17 cellular contexts compared by ENCODE assay signal in genomic region chr1:182890927-182891610, GRCh38. TPM values are rescaled to one million over a fixed set of nuclear protein-coding genes. Genes with fewer than 3 reads are reported as not detected.
DNase-seq lines count a peak whose midpoint lies in the region; ATAC-seq, FAIRE-seq and TF ChIP-seq lines count a peak whose summit lies in the region.
"Had no signal": no experiment of that assay in that cellular context is flagged by ENCODE, and none has a peak within 500 bp of the region (broad histone marks: within the 10 kb centered on the region; RNA-seq: fewer than 3 reads in every experiment).

No MANE protein-coding gene starts in this region.

- H3K36me3 ChIP-seq in HepG2 (replicated peaks in 1 of 2; ENCODE audit: control insufficient read depth in 1 of 2, insufficient read depth in 2 of 2, low read length in 2 of 2) = peaks cover 5 to 20% of the 10 kb centered on the region in 2 experiments

- no peaks in the 10 kb centered on the region for H3K79me2 ChIP-seq in HepG2 (ENCODE audit: insufficient read depth, low read length)

- no peaks in the 10 kb centered on the region for H3K9me3 ChIP-seq in HepG2 (ENCODE audit: low read length)
- H3K9me3 ChIP-seq: upper lobe of left lung had no signal

- no peaks in the 10 kb centered on the region for H4K20me1 ChIP-seq in HepG2 (ENCODE audit: insufficient read depth, low read length)

- TF ChIP-seq EP300 in HepG2 (IDR thresholded peaks at IDR 0.05; ENCODE audit: low read depth in 2 of 2, low read length in 2 of 2) (no peak), HepG2 (CRISPR knock-in tag; IDR thresholded peaks at IDR 0.05; ENCODE audit: borderline replicate concordance) (no peak)

- H2AFZ ChIP-seq in HepG2 (ENCODE audit: low read length) = no peak overlapping the region

- POLR2A ChIA-PET in HepG2 (lab: Yijun Ruan, JAX) = no interaction called here

- no peak overlapping the region for H3K4me3 ChIP-seq in HepG2 (replicated peaks in 1 of 3; ENCODE audit: insufficient read depth in 1 of 3, low read depth in 2 of 3, low read length in 3 of 3)
- H3K4me3 ChIP-seq in coronary artery = no peak overlapping the region
- H3K4me3 ChIP-seq: BLaER1 treated with 17β-estradiol and CSF1 and Interleukin-3, amounts not matched to agents 10 nM and 100 nM; left ventricle myocardium inferior; upper lobe of left lung had no signal

- FAIRE-seq in HepG2 (lab: Jason Lieb, UNC) = no peak

- WGBS in HepG2 (ENCODE audit: low lambda C conversion rate) = 91% methylated on average over 9 of the region's 9 CpGs

- CTCF ChIA-PET in HepG2 (lab: Yijun Ruan, JAX; ENCODE audit: low intra/inter-chr PET ratio, low total read pairs) = no interaction called here

- peak; percentile 42 for DNase-seq in DMS53 treated with DMSO at 0.1 percent for 48 hours (lab: John Stamatoyannopoulos, UW; ENCODE audit: unreplicated experiment)
- peak; percentile 60 for DNase-seq in NCI-H2029 treated with DMSO at 0.1 percent for 48 hours (lab: John Stamatoyannopoulos, UW)
- DNase-seq in SHP77 treated with DMSO at 0.1 percent for 48 hours (lab: John Stamatoyannopoulos, UW) = peak; percentile 19
- no peak for DNase-seq in HepG2 (ENCODE audit: low spot score)
- no peak for DNase-seq in coronary artery (ENCODE audit: low spot score)
- DNase-seq: activated CD4-positive, alpha-beta T cell treated with anti-CD3 and anti-CD28 coated beads, Interleukin-2, amount 10 ng/mL, durations not matched to agents 7 days and 5 days; activated T-cell treated with anti-CD3 and anti-CD28 coated beads, Interleukin-2, amount 50 U/mL, for 4 hours; amygdala; GOT3; left ventricle myocardium inferior; NCI-H1930; PC-3; right cardiac atrium had no signal

- H3K27me3 ChIP-seq in HepG2 (ENCODE audit: control insufficient read depth in 1 of 2, insufficient read depth in 2 of 2, low read length in 2 of 2) = no peaks in the 10 kb centered on the region
- H3K27me3 ChIP-seq: BLaER1 treated with 17β-estradiol and CSF1 and Interleukin-3, amounts not matched to agents 10 nM and 100 nM; upper lobe of left lung had no signal

- intact Hi-C loops in HepG2 (cut with micrococcal nuclease; ENCODE audit: unreplicated experiment) = no loop called here

- no peak overlapping the region for H3K9ac ChIP-seq in HepG2 (ENCODE audit: insufficient read depth, low read depth, low read length)
- H3K9ac ChIP-seq: BLaER1 treated with 17β-estradiol and CSF1 and Interleukin-3, amounts not matched to agents 10 nM and 100 nM had no signal

- no peak for TF ChIP-seq POLR2A in HepG2 (IDR thresholded peaks at IDR 0.05; ENCODE audit: insufficient read depth in 1 of 2, low read depth in 2 of 2, low read length in 2 of 2)

- no peak for TF ChIP-seq CTCF in HepG2 (CRISPR knock-in tag; IDR thresholded peaks at IDR 0.05)
- no peak for TF ChIP-seq CTCF in coronary artery (IDR thresholded peaks at IDR 0.05)

- H3K27ac ChIP-seq in HepG2 (ENCODE audit: extremely low read length, insufficient read depth, low read length) (no peak overlapping the region), coronary artery (no peak overlapping the region)
- H3K27ac ChIP-seq: left ventricle myocardium inferior, upper lobe of left lung had no signal

- no peaks in the 10 kb centered on the region for H3K4me1 ChIP-seq in HepG2 (ENCODE audit: insufficient read depth, low read length)
- H3K4me1 ChIP-seq: left ventricle myocardium inferior had no signal

- in situ Hi-C loops in HepG2 (cut with HindIII; ENCODE audit: extremely low pct_ligation_motif_present, low pct_unique_long_range_greater_than_20kb) = no loop called here

- no peak for TF ChIP-seq RAD21 in HepG2 (CRISPR knock-in tag; IDR thresholded peaks at IDR 0.05)

- ATAC-seq in HepG2 (peak; percentile 52), HG03159 (IDR thresholded peaks at IDR 0.05; ENCODE audit: unreplicated experiment) (no peak), GM21515 (IDR thresholded peaks at IDR 0.05; ENCODE audit: unreplicated experiment) (no peak)
- ATAC-seq: PC-3 had no signal

- no TSS peak for BruUV-seq in HepG2 (replicated peaks; lab: Mats Ljungman, UMichigan)

- H3K4me2 ChIP-seq in HepG2 (ENCODE audit: low read depth, low read length) = no peak overlapping the region

TF ChIP-seq in HepG2, 621 proteins besides CTCF, POLR2A, EP300 and RAD21:
- TF ChIP-seq MYNN (CRISPR knock-in tag; IDR thresholded peaks at IDR 0.05; ENCODE audit: low read depth) (no peak), ZNF264 (CRISPR knock-in tag; IDR thresholded peaks at IDR 0.05) (no peak)

RNA-seq across cellular contexts. Expression of gene DHX9, which starts 51.9 kb away (rescaled TPM):
- total RNA-seq in HepG2 (2016; rRNA removed; fragmentation: Illumina TruSeq; extraction: Trizol) = 211 and 292 TPM in 2 replicates
- total RNA-seq in HepG2 (2016; cell fraction: cytosol; rRNA removed; fragmentation: Illumina TruSeq; extraction: Trizol; ENCODE audit: low read depth) = 16.1 and 20.6 TPM in 2 replicates
- 213 and 291 TPM in 2 replicates for total RNA-seq in HepG2 (2016; cell fraction: insoluble cytoplasmic fraction; rRNA removed; fragmentation: Illumina TruSeq; extraction: Trizol)
- total RNA-seq in HepG2 (2016; cell fraction: membrane; rRNA removed; fragmentation: Illumina TruSeq; extraction: Trizol) = 42.1 and 50.4 TPM in 2 replicates
- 202 and 214 TPM in 2 replicates for total RNA-seq in HepG2 (2016; cell fraction: nucleus; rRNA removed; fragmentation: Illumina TruSeq; extraction: Trizol)
- 73.0 and 84.8 TPM in 2 replicates for polyA plus RNA-seq in HepG2 (2011; rRNA removed)
- polyA plus RNA-seq in HepG2 (2011; cell fraction: cytosol; rRNA removed) = 58.2 and 75.5 TPM in 2 replicates
- 60.1 and 67.7 TPM in 2 replicates for polyA plus RNA-seq in HepG2 (2011; cell fraction: nucleus; rRNA removed)
- 68.2 and 72.8 TPM in 2 replicates for polyA plus RNA-seq in HepG2 (2012)
- polyA plus RNA-seq in HepG2 (2016; cell fraction: cytosol; fragmentation: Illumina TruSeq; extraction: Trizol; ENCODE audit: low read depth) = 10.6 and 12.5 TPM in 2 replicates
- polyA plus RNA-seq in HepG2 (2016; cell fraction: insoluble cytoplasmic fraction; fragmentation: Illumina TruSeq; extraction: Trizol; ENCODE audit: low read depth) = 227 and 240 TPM in 2 replicates
- 25.1 and 29.4 TPM in 2 replicates for polyA plus RNA-seq in HepG2 (2016; cell fraction: membrane; fragmentation: Illumina TruSeq; extraction: Trizol; ENCODE audit: low read depth)
- 148 and 178 TPM in 2 replicates for polyA plus RNA-seq in HepG2 (2016; cell fraction: nucleus; fragmentation: Illumina TruSeq; extraction: Trizol; ENCODE audit: insufficient read depth, low read depth)
- 84.1 and 281 TPM in 2 replicates for polyA minus RNA-seq in HepG2 (2011; rRNA and poly(A)+ RNA removed; ENCODE audit: low replicate concordance)
- polyA minus RNA-seq in HepG2 (2011; cell fraction: cytosol; rRNA and poly(A)+ RNA removed) = 66.0 and 78.2 TPM in 2 replicates
- polyA minus RNA-seq in HepG2 (2011; cell fraction: nucleus; rRNA and poly(A)+ RNA removed) = 231 and 260 TPM in 2 replicates

Comparison
In these comparisons a context has a peak if more than half of its experiments do, and no peak if none do; other contexts are left out.
1. DNase-seq: peak in DMS53 treated with DMSO at 0.1 percent for 48 hours (single experiment), NCI-H2029 treated with DMSO at 0.1 percent for 48 hours (single experiment) and SHP77 treated with DMSO at 0.1 percent for 48 hours (single experiment); none in HepG2 (single experiment) and coronary artery (single experiment).